17 cellular contexts compared by ENCODE assay signal in the genomic region with DNA sequence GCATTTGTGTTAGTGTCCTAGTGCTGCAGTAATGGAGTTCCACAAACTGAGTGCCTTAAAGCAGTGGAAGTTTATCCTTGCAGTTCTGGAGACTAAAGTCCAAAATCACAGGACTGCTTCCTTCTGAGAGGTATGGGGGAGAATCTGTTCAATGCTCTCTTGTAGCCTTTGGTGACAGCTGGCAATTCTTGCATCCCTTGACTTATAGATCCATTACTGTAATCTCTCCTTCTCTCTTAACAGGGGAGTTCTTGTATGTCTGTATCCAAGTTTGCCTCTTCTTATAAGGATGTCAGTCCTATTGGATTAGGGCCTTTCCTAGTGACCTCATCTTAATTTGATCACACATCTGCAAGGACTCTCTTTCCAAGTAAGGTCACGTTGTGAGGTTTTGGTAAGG.
"Had no signal": no experiment of that assay in that cellular context is flagged by ENCODE, and none has a peak within 500 bp of the region (broad histone marks: within the 10 kb centered on the region; RNA-seq: fewer than 3 reads in every experiment).

No MANE protein-coding gene starts in this region.

- ATAC-seq: activated CD8-positive, alpha-beta memory T cell treated with anti-CD3 and anti-CD28 coated beads, Interleukin-2, amount 10 ng/mL, durations not matched to agents 7 days and 5 days; left lobe of liver; natural killer cell treated with Interleukin-12 subunit alpha and Interleukin-12 subunit beta and Interleukin-15 and Interleukin-18, amount 100 ng/mL, for 72 hours; stimulated activated naive CD8-positive, alpha-beta T cell treated with anti-CD3 and anti-CD28 coated beads, Interleukin-15, Interleukin-2, amounts not matched to agents 100 U/mL and 50 U/mL, for 24 hours had no signal

- H3K27me3 ChIP-seq: ascending aorta, right atrium auricular region, SJSA1 had no signal

- H3K27ac ChIP-seq: ascending aorta, right atrium auricular region, SJSA1, skin epidermis had no signal

- H3K9me3 Mint-ChIP-seq: natural killer cell treated with Interleukin-12 subunit alpha and Interleukin-12 subunit beta and Interleukin-15 and Interleukin-18, amount 100 ng/mL, for 72 hours had no signal

- H3K27ac Mint-ChIP-seq: activated CD8-positive, alpha-beta memory T cell treated with anti-CD3 and anti-CD28 coated beads, Interleukin-2, amount 10 ng/mL, durations not matched to agents 7 days and 5 days had no signal

- H3K4me3 Mint-ChIP-seq: activated CD8-positive, alpha-beta memory T cell treated with anti-CD3 and anti-CD28 coated beads, Interleukin-2, amount 10 ng/mL, durations not matched to agents 7 days and 5 days; natural killer cell treated with Interleukin-12 subunit alpha and Interleukin-12 subunit beta and Interleukin-15 and Interleukin-18, amount 100 ng/mL, for 72 hours had no signal

- H3K27me3 Mint-ChIP-seq: activated CD8-positive, alpha-beta memory T cell treated with anti-CD3 and anti-CD28 coated beads, Interleukin-2, amount 10 ng/mL, durations not matched to agents 7 days and 5 days; natural killer cell treated with Interleukin-12 subunit alpha and Interleukin-12 subunit beta and Interleukin-15 and Interleukin-18, amount 100 ng/mL, for 72 hours; progenitor cell of endocrine pancreas had no signal

- H3K4me1 ChIP-seq: ascending aorta, right atrium auricular region, SJSA1 had no signal

- H3K9me3 ChIP-seq: ascending aorta, right atrium auricular region, SJSA1 had no signal

- H3K4me3 ChIP-seq: ascending aorta, right atrium auricular region, SJSA1, skin epidermis had no signal

- DNase-seq: activated CD8-positive, alpha-beta memory T cell treated with anti-CD3 and anti-CD28 coated beads, Interleukin-2, amount 10 ng/mL, durations not matched to agents 7 days and 5 days; activated effector memory CD4-positive, alpha-beta T cell treated with anti-CD3 and anti-CD28 coated beads, Interleukin-2, amount 50 U/mL, for 16 hours; activated T-cell treated with anti-CD3 and anti-CD28 coated beads, Interleukin-2, amount 50 U/mL, for 1 hour; erythroblast; hippocampal formation; occipital lobe; stimulated activated CD4-positive, alpha-beta T cell treated with anti-CD3 and anti-CD28 coated beads, Interleukin-15, amount 100 ng/mL, for 24 hours; stimulated activated CD4-positive, alpha-beta T cell treated with anti-CD3 and anti-CD28 coated beads, Interleukin-4, amount 100 ng/mL, for 1 hour; stimulated activated naive CD8-positive, alpha-beta T cell treated with anti-CD3 and anti-CD28 coated beads, Interleukin-15, Interleukin-2, amounts not matched to agents 100 U/mL and 50 U/mL, for 24 hours; trophoblast cell had no signal
